8 cellular contexts compared by ENCODE assay signal in the genomic region with DNA sequence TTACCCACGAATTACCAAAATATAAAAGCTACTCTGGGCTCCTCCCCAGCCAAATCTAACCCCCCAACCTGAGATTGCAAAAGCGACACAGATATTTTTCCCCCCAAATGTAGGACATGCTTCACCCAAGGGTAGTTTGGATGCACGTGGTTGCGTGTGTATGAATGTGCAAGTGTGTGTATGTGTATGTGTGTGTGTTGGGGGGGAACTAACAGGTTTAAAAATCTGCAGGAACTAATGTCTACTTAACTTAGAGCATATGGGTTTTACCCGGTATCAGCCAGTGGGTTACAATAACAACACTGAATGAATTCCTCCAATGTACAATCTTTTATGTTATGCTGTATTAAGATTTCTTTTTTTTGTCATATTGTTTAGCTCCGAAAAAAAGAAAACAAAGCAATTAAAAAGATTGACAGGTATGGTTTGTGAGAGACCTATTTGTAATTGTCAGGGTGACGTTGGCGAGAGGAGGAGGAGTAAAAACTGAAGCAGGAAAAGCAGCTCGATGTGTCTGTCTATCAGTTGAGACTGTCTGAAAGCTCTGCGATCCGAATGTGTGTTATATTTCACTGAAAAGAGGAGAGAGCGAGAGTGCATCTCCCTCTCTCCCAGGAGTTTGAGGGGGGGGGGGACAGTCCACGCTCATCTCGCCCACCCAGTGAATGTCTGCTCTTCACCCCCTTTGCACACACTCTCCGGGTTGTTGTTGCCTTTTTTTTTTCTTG. TPM values are rescaled to one million over a fixed set of nuclear protein-coding genes. Genes with fewer than 3 reads are reported as not detected.
DNase-seq lines count a peak whose midpoint lies in the region; ATAC-seq, FAIRE-seq and TF ChIP-seq lines count a peak whose summit lies in the region.

A gene with protein sequence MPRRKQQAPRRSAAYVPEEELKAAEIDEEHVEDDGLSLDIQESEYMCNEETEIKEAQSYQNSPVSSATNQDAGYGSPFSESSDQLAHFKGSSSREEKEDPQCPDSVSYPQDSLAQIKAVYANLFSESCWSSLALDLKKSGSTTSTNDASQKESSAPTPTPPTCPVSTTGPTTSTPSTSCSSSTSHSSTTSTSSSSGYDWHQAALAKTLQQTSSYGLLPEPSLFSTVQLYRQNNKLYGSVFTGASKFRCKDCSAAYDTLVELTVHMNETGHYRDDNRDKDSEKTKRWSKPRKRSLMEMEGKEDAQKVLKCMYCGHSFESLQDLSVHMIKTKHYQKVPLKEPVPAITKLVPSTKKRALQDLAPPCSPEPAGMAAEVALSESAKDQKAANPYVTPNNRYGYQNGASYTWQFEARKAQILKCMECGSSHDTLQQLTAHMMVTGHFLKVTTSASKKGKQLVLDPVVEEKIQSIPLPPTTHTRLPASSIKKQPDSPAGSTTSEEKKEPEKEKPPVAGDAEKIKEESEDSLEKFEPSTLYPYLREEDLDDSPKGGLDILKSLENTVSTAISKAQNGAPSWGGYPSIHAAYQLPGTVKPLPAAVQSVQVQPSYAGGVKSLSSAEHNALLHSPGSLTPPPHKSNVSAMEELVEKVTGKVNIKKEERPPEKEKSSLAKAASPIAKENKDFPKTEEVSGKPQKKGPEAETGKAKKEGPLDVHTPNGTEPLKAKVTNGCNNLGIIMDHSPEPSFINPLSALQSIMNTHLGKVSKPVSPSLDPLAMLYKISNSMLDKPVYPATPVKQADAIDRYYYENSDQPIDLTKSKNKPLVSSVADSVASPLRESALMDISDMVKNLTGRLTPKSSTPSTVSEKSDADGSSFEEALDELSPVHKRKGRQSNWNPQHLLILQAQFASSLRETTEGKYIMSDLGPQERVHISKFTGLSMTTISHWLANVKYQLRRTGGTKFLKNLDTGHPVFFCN (N-terminal part only) (plus strand): TSS at position 524 of the 728 bp plus-strand sequence. CDS start 1,080 bp downstream, outside the sequence.

- no peak for TF ChIP-seq CTCF in C4-2B (conservative IDR thresholded peaks at IDR 0.05)

- peak; percentile 97 for FAIRE-seq in GM19239 (lab: Jason Lieb, UNC)

- peak within 1 kb of the TSS; percentile 96 for H3K27ac ChIP-seq in C4-2B

- DNase-seq in GM19239 (ENCODE audit: insufficient read length, low spot score) (peak; percentile 75), NCI-H446 treated with DMSO at 0.1 percent for 48 hours (lab: John Stamatoyannopoulos, UW) (peak; percentile 81), dermis blood vessel endothelial cell (peak; percentile 91), left kidney (ENCODE audit: low read depth, low spot score) (peak; percentile 96)
- DNase-seq in activated CD4-positive, CD25-positive, alpha-beta regulatory T cell treated with anti-CD3 and anti-CD28 coated beads, Interleukin-2, amount 50 U/mL, for 16 hours (ENCODE audit: low read depth, low spot score) = peak; percentile 54
- DNase-seq in stimulated activated CD4-positive, alpha-beta T cell treated with anti-CD3 and anti-CD28 coated beads, Interleukin-4, amount 100 ng/mL, for 1 hour = peak; percentile 32

- ATAC-seq in HG03442 (IDR thresholded peaks at IDR 0.05; ENCODE audit: unreplicated experiment) = peak; percentile 26

RNA-seq across cellular contexts. Expression of the gene that starts here (rescaled TPM):
- 10.0 and 15.0 TPM in 2 replicates for total RNA-seq in dermis blood vessel endothelial cell

Comparison
In these comparisons a context has a peak if more than half of its experiments do, and no peak if none do; other contexts are left out.
1. Peak in every context shown above with its lines: DNase-seq, ATAC-seq and H3K27ac ChIP-seq.
2. DNase-seq: peak in every context shown above with its lines; median percentile 96 in left kidney; 91 in dermis blood vessel endothelial cell; 81 in NCI-H446 treated with DMSO at 0.1 percent for 48 hours; 75 in GM19239; 54 in activated CD4-positive, CD25-positive, alpha-beta regulatory T cell treated with anti-CD3 and anti-CD28 coated beads, Interleukin-2, amount 50 U/mL, for 16 hours; 32 in stimulated activated CD4-positive, alpha-beta T cell treated with anti-CD3 and anti-CD28 coated beads, Interleukin-4, amount 100 ng/mL, for 1 hour.